ENCODE assay signal across 8 cellular contexts in genomic region chr5:131263648-131264452, GRCh38. TPM values are rescaled to one million over a fixed set of nuclear protein-coding genes. Genes with fewer than 3 reads are reported as not detected.
DNase-seq lines count a peak whose midpoint lies in the region; ATAC-seq, FAIRE-seq and TF ChIP-seq lines count a peak whose summit lies in the region.

CDC42SE2 (plus strand) TSS chr5:131264053; CDS start chr5:131359494, 95,441 bp downstream.

- H3K9ac ChIP-seq in kidney (ENCODE audit: low read length in 2 of 2), result peak within 1 kb of the TSS; percentile 92 to 96

- H3K27ac ChIP-seq in kidney (ENCODE audit: low read depth in 2 of 2, low read length in 2 of 2), result peak within 1 kb of the TSS; percentile 88 to 93

- peak; percentile 96 for TF ChIP-seq POLR2A in GM18526 (IDR thresholded peaks at IDR 0.05; ENCODE audit: extremely low read depth, insufficient read length)

- intact Hi-C loops in kidney (cut with DNase I), result no loop called here

- TF ChIP-seq CTCF in kidney (IDR thresholded peaks at IDR 0.05; ENCODE audit: borderline replicate concordance, extremely low read depth, insufficient read depth), result no peak

- H3K36me3 ChIP-seq in kidney (ENCODE audit: control insufficient read depth in 1 of 2, insufficient read depth in 2 of 2, low read length in 2 of 2), result no peaks in the 10 kb centered on the region

- no peaks in the 10 kb centered on the region for H3K9me3 ChIP-seq in kidney (ENCODE audit: control insufficient read depth in 1 of 2, low read length in 2 of 2)

- no peak for FAIRE-seq in kidney (lab: Jason Lieb, UNC)

- peak; percentile 86 for DNase-seq in ACHN
- DNase-seq in NCI-H2227 treated with DMSO at 0.1 percent for 48 hours (lab: John Stamatoyannopoulos, UW), result peak; percentile 82
- peak; percentile 9 to 26 for DNase-seq in cerebellar nuclear complex (lab: John Stamatoyannopoulos, UW)
- DNase-seq in kidney, result peak; percentile 94
- peak; percentile 87 for DNase-seq in stimulated activated CD4-positive, alpha-beta T cell treated with anti-CD3 and anti-CD28 coated beads, Interleukin-15, amount 100 ng/mL, for 24 hours

- H3K4me1 ChIP-seq in kidney (ENCODE audit: control insufficient read depth in 1 of 2, insufficient read depth in 1 of 2, low read depth in 1 of 2, low read length in 2 of 2), result peaks cover 0 to 2% of the 10 kb centered on the region in 2 donors

- H3K4me3 ChIP-seq in kidney (ENCODE audit: low read length in 2 of 2), result peak within 1 kb of the TSS; percentile 93 to 95

- ATAC-seq in HG03066 (IDR thresholded peaks at IDR 0.05; ENCODE audit: low read depth, unreplicated experiment), result peak; percentile 74
- peak; percentile 85 to 88 for ATAC-seq in activated CD4-positive, CD25-positive, alpha-beta regulatory T cell treated with anti-CD3 and anti-CD28 coated beads, Interleukin-2, amount 50 U/mL, for 24 hours

- in situ Hi-C loops in ACHN (cut with HindIII; ENCODE audit: low pct_ligation_motif_present, low pct_unique_long_range_greater_than_20kb, low sequenced_read_pairs), result no loop called here

RNA-seq across cellular contexts. Expression of gene CDC42SE2, which starts in this region (rescaled TPM):
- total RNA-seq in kidney, result 90.7 TPM
- 24.8 TPM for polyA plus RNA-seq in kidney (ENCODE audit: insufficient read depth, low read depth, low replicate concordance)

Comparison
In these comparisons a context has a peak if more than half of its experiments do, and no peak if none do; other contexts are left out.
1. Peak in every context shown above with its lines: DNase-seq, ATAC-seq, H3K4me3 ChIP-seq and H3K27ac ChIP-seq.
2. DNase-seq: peak in every context shown above with its lines; median percentile 94 in kidney; 87 in stimulated activated CD4-positive, alpha-beta T cell treated with anti-CD3 and anti-CD28 coated beads, Interleukin-15, amount 100 ng/mL, for 24 hours; 86 in ACHN; 82 in NCI-H2227 treated with DMSO at 0.1 percent for 48 hours; 18 in cerebellar nuclear complex.